ENCODE assay signal across 26 cellular contexts in genomic region chr4:48686369-48686768, GRCh38.
"Had no signal": no experiment of that assay in that cellular context is flagged by ENCODE, and none has a peak within 500 bp of the region (broad histone marks: within the 10 kb centered on the region; RNA-seq: fewer than 3 reads in every experiment).

No MANE protein-coding gene starts in this region.

- H3K4me3 Mint-ChIP-seq: effector memory CD8-positive, alpha-beta T cell; naive thymus-derived CD8-positive, alpha-beta T cell; neural crest cell; stimulated activated naive B cell treated with anti-CD40 and anti-IgM and Interleukin-4, amounts not matched to agents 10 μg/mL and 1 μg/mL and 100 μg/mL, for 72 hours; stimulated activated naive CD8-positive, alpha-beta T cell treated with anti-CD3 and anti-CD28 coated beads, Interleukin-15, Interleukin-2, amounts not matched to agents 100 ng/mL and 50 ng/mL, for 24 hours had no signal

- H3K27ac Mint-ChIP-seq: stimulated activated naive B cell treated with anti-CD40 and anti-IgM and Interleukin-4, amounts not matched to agents 10 μg/mL and 1 μg/mL and 100 μg/mL, for 72 hours had no signal

- H3K27me3 Mint-ChIP-seq: effector memory CD8-positive, alpha-beta T cell; naive thymus-derived CD8-positive, alpha-beta T cell; progenitor cell of endocrine pancreas; stimulated activated naive B cell treated with anti-CD40 and anti-IgM and Interleukin-4, amounts not matched to agents 10 μg/mL and 1 μg/mL and 100 μg/mL, for 72 hours; stimulated activated naive CD8-positive, alpha-beta T cell treated with anti-CD3 and anti-CD28 coated beads, Interleukin-15, Interleukin-2, amounts not matched to agents 100 ng/mL and 50 ng/mL, for 24 hours had no signal

- H3K9me3 Mint-ChIP-seq: effector memory CD8-positive, alpha-beta T cell; naive thymus-derived CD8-positive, alpha-beta T cell; neural crest cell; stimulated activated naive CD8-positive, alpha-beta T cell treated with anti-CD3 and anti-CD28 coated beads, Interleukin-15, Interleukin-2, amounts not matched to agents 100 ng/mL and 50 ng/mL, for 24 hours had no signal

- H3K27ac ChIP-seq: esophagus squamous epithelium, heart left ventricle, hepatocyte, left lung, neutrophil, pancreas, right lobe of liver, thoracic aorta, upper lobe of left lung, uterus had no signal

- DNase-seq: cortex of kidney; effector memory CD8-positive, alpha-beta T cell; erythroblast; esophagus squamous epithelium; foreskin melanocyte; heart left ventricle; left cardiac atrium; left lung; mesendoderm; midbrain; naive thymus-derived CD8-positive, alpha-beta T cell; pancreas; right lobe of liver; small intestine; stimulated activated CD4-positive, alpha-beta T cell treated with anti-CD3 and anti-CD28 coated beads, Interleukin-15, amount 100 ng/mL, for 24 hours; stimulated activated CD4-positive, alpha-beta T cell treated with anti-CD3 and anti-CD28 coated beads, Interleukin-2, amount 100 ng/mL, for 48 hours; stimulated activated naive B cell treated with anti-CD40 and anti-IgM and Interleukin-4, amounts not matched to agents 10 μg/mL and 1 μg/mL and 100 μg/mL, for 72 hours; upper lobe of left lung; uterus had no signal

- ATAC-seq: effector memory CD8-positive, alpha-beta T cell; heart left ventricle; left cardiac atrium; left lung; naive thymus-derived CD8-positive, alpha-beta T cell; pancreas; right lobe of liver; stimulated activated naive B cell treated with anti-CD40 and anti-IgM and Interleukin-4, amounts not matched to agents 10 μg/mL and 1 μg/mL and 100 μg/mL, for 72 hours had no signal

- FAIRE-seq: endometrium, pancreas, small intestine had no signal
